ENCODE assay signal across 14 cellular contexts in the genomic region with DNA sequence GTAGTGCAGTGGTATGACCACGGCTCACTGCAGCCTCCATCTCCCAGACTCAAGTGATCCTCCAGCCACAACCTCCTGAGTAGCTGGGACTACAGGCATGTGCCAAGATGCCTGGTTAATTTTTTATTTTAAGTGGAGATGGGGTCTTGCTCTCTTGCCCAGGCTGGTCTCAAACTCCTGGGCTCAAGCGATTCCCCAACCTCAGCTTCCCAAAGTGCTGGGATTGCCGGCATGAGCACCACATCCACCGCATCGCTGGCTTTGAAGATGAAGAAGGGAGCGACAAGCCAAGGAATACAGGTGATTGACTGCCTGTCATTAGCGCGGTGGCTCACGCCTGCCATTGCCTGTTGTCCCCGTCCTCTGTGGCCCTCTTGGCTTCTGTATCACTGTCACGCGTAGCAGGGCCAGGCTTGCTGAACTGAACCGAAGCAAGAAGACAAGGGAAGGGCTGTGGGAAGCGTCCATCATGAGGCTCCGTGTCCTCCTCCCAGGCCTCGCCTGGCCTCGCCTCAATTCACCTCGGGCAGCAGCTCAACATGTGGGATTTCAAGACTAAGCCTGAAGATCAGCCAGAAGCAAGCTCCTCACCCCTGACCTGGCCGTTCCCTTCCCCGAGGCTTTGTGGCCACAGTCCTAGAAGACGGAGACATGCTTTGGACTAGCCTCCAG.
"Had no signal": no experiment of that assay in that cellular context is flagged by ENCODE, and none has a peak within 500 bp of the region (broad histone marks: within the 10 kb centered on the region; RNA-seq: fewer than 3 reads in every experiment).

No MANE protein-coding gene starts in this region.

- H3K36me3 ChIP-seq: right atrium auricular region, stomach had no signal

- H3K27ac ChIP-seq: foreskin keratinocyte, right atrium auricular region, stomach, testis had no signal

- H3K27me3 ChIP-seq: foreskin keratinocyte, right atrium auricular region, stomach, testis had no signal

- H3K27me3 Mint-ChIP-seq: memory B cell had no signal

- H3K4me3 ChIP-seq: right atrium auricular region, stomach, testis had no signal

- H3K9me3 Mint-ChIP-seq: activated T-cell treated with anti-CD3 and anti-CD28 coated beads, Interleukin-2, amount 50 U/mL, for 4 hours; memory B cell; natural killer cell had no signal

- H3K4me1 ChIP-seq: foreskin keratinocyte, right atrium auricular region, testis had no signal

- ATAC-seq: foreskin keratinocyte, left ventricle myocardium superior had no signal

- H3K4me3 Mint-ChIP-seq: activated T-cell treated with anti-CD3 and anti-CD28 coated beads, Interleukin-2, amount 50 U/mL, for 4 hours; memory B cell had no signal

- H3K9me3 ChIP-seq: right atrium auricular region, stomach, testis had no signal

- H3K27ac Mint-ChIP-seq: progenitor cell of endocrine pancreas had no signal

- H3K36me3 Mint-ChIP-seq: memory B cell, natural killer cell had no signal

- DNase-seq: activated gamma-delta T cell; activated T-cell treated with anti-CD3 and anti-CD28 coated beads, Interleukin-2, amount 50 U/mL, for 4 hours; anterior cingulate cortex; cerebellar nuclear complex; foreskin keratinocyte; left ventricle myocardium superior; natural killer cell; occipital lobe; T-helper 9 cell; testis had no signal
